In genomic region chr9:7520396-7520795, GRCh38 we compare ENCODE assay signal across 18 cellular contexts.
"Had no signal": no experiment of that assay in that cellular context is flagged by ENCODE, and none has a peak within 500 bp of the region (broad histone marks: within the 10 kb centered on the region; RNA-seq: fewer than 3 reads in every experiment).

No MANE protein-coding gene starts in this region.

- H3K27ac Mint-ChIP-seq: endodermal cell; naive thymus-derived CD8-positive, alpha-beta T cell; type B pancreatic cell had no signal

- H3K36me3 Mint-ChIP-seq: naive thymus-derived CD8-positive, alpha-beta T cell; type B pancreatic cell had no signal

- DNase-seq: effector CD4-positive, alpha-beta T cell; endodermal cell; erythroblast; foreskin melanocyte; heart left ventricle; hypothalamus; kidney glomerular epithelial cell; mammary epithelial cell; mucosa of descending colon; naive thymus-derived CD8-positive, alpha-beta T cell; posterior cingulate gyrus; sigmoid colon; stimulated activated CD4-positive, alpha-beta T cell treated with anti-CD3 and anti-CD28 coated beads, Interleukin-12 subunit alpha, Interleukin-12 subunit beta, amount 100 ng/mL, for 4 hours; stimulated activated naive CD4-positive, alpha-beta T cell treated with Interleukin-2 at 50 U/mL for 16 hours; thyroid gland had no signal

- H3K4me1 Mint-ChIP-seq: endodermal cell; naive thymus-derived CD8-positive, alpha-beta T cell; neural crest cell had no signal

- H3K4me3 Mint-ChIP-seq: endodermal cell; naive thymus-derived CD8-positive, alpha-beta T cell; neural crest cell; type B pancreatic cell had no signal

- ATAC-seq: heart left ventricle; left lobe of liver; mucosa of descending colon; naive thymus-derived CD8-positive, alpha-beta T cell had no signal

- H3K9me3 Mint-ChIP-seq: endodermal cell; naive thymus-derived CD8-positive, alpha-beta T cell; neural crest cell; type B pancreatic cell had no signal
